ENCODE assay signal across 13 cellular contexts in the genomic region with DNA sequence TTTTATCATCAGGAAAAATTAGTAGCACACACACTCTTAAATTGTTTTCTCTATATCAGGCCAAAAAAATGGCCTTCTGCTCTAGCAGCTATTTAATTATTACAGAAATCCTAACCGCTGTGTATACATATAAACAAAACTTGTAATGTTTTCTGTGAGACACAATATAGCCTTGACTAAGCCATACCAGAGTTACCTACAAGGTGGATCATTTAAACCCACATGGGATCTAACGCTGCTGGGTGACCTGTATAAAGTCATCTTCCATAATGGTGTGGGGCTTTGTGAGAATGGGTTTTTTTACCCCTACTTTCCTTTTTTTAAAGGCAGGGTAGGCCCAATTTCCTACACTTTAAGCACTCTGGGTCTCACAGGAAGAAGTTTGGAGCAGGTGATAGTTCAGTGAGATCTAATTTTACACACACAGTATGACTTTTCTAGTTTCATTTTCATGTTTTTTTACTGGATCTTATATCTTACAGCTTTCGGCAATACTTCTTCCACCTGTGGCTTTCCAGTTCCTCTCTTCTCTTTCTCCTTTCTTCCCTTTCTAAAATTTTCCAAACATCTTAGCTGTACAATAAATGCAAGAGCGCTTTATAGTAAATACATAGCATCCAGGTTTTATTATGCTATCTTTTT.
A peak's percentile ranks its signal among the peaks of the same experiment; 100 is the strongest.
DNase-seq lines count a peak whose midpoint lies in the region; ATAC-seq and TF ChIP-seq lines count a peak whose summit lies in the region.
"Had no signal": no experiment of that assay in that cellular context is flagged by ENCODE, and none has a peak within 500 bp of the region (broad histone marks: within the 10 kb centered on the region; RNA-seq: fewer than 3 reads in every experiment).

No MANE protein-coding gene starts in this region.

- no peaks in the 10 kb centered on the region for H3K27me3 ChIP-seq in CD4-positive, alpha-beta T cell (ENCODE audit: control insufficient read depth, insufficient read depth, low read length)
- no peaks in the 10 kb centered on the region for H3K27me3 ChIP-seq in body of pancreas
- H3K27me3 ChIP-seq in spleen (replicated peaks in 1 of 7), result no peaks in the 10 kb centered on the region

- H3K27ac Mint-ChIP-seq in CD4-positive, alpha-beta T cell, result peak overlapping the region; percentile 0
- H3K27ac Mint-ChIP-seq: H9, type B pancreatic cell had no signal

- no peaks in the 10 kb centered on the region for H3K27me3 Mint-ChIP-seq in CD4-positive, alpha-beta T cell
- H3K27me3 Mint-ChIP-seq: type B pancreatic cell had no signal

- H3K4me1 Mint-ChIP-seq in CD4-positive, alpha-beta T cell (ENCODE audit: low read depth), result no peaks in the 10 kb centered on the region

- H3K4me1 ChIP-seq in body of pancreas (peaks cover 14% of the 10 kb centered on the region), spleen (peaks cover 0 to 19% (median 2%) of the 10 kb centered on the region in 6 donors)

- H3K36me3 ChIP-seq in body of pancreas (replicated peaks in 1 of 2; ENCODE audit: insufficient read depth in 1 of 2, low read depth in 2 of 2), result peaks cover 0 to 2% of the 10 kb centered on the region in 2 donors
- H3K36me3 ChIP-seq in spleen, result peaks cover 0 to 14% (median 0%) of the 10 kb centered on the region in 6 donors

- H3K27ac ChIP-seq in CD4-positive, alpha-beta T cell (ENCODE audit: low read depth, low read length), result no peak overlapping the region
- no peak overlapping the region for H3K27ac ChIP-seq in body of pancreas
- peak overlapping the region in 1 of 8 donors; percentile 5 for H3K27ac ChIP-seq in spleen

- intact Hi-C loops in CD4-positive, alpha-beta T cell (cut with DNase I, micrococcal nuclease), result no loop called here
- intact Hi-C loops in body of pancreas (cut with DNase I) (no loop called here), spleen (cut with DNase I; ENCODE audit: low total_unique reads) (loop anchor here (10.0 kb wide), 1 partner anchor 398 kb away; no protein-coding TSS in a partner anchor)

- no peak for ATAC-seq in CD4-positive, alpha-beta T cell (ENCODE audit: poor library complexity)
- ATAC-seq in GM19324 (IDR thresholded peaks at IDR 0.05; ENCODE audit: low FRiP score, unreplicated experiment), result peak; percentile 59
- peak; percentile 78 for ATAC-seq in HG02763 (IDR thresholded peaks at IDR 0.05; ENCODE audit: unreplicated experiment)
- peak; percentile 54 for ATAC-seq in HG03520 (IDR thresholded peaks at IDR 0.05; ENCODE audit: unreplicated experiment)
- no peak for ATAC-seq in body of pancreas

- WGBS in body of pancreas, 2 donors, result 84 to 87% methylated on average over 4 of the region's 4 CpGs
- WGBS in spleen, 5 donors, result 70 to 78% (median 76%) methylated on average over 4 of the region's 4 CpGs

- TF ChIP-seq CTCF in CD4-positive, alpha-beta T cell (IDR thresholded peaks at IDR 0.05), result no peak
- TF ChIP-seq CTCF in body of pancreas (IDR thresholded peaks at IDR 0.05), result no peak
- no peak for TF ChIP-seq CTCF in spleen (IDR thresholded peaks at IDR 0.05 in 8 of 11, conservative IDR thresholded peaks at IDR 0.05 in 3 of 11)

- CTCF ChIA-PET in CD4-positive, alpha-beta T cell (lab: Charles Lee), result no interaction called here

- H3K4me3 Mint-ChIP-seq in CD4-positive, alpha-beta T cell, result no peak overlapping the region
- H3K4me3 Mint-ChIP-seq: H9, type B pancreatic cell had no signal

- H3K36me3 Mint-ChIP-seq in CD4-positive, alpha-beta T cell (ENCODE audit: low read depth), result peaks cover 10% of the 10 kb centered on the region

- no peaks in the 10 kb centered on the region for H3K9me3 Mint-ChIP-seq in CD4-positive, alpha-beta T cell
- H3K9me3 Mint-ChIP-seq: type B pancreatic cell had no signal

- POLR2A ChIA-PET in CD4-positive, alpha-beta T cell (lab: Charles Lee), result no interaction called here

- DNase-seq in CD4-positive, alpha-beta T cell, result no peak
- no peak for DNase-seq in activated CD8-positive, alpha-beta memory T cell treated with anti-CD3 and anti-CD28 coated beads for 24 hours
- DNase-seq in body of pancreas, result no peak
- DNase-seq in spleen, result no peak
- no peak for DNase-seq in NCI-H1105 (lab: John Stamatoyannopoulos, UW)
- DNase-seq: H9, NCI-H524 treated with DMSO at 0.1 percent for 48 hours, posterior cingulate gyrus, T-helper 1 cell had no signal

- H3K4me3 ChIP-seq in body of pancreas, result no peak overlapping the region
- H3K4me3 ChIP-seq in spleen, result no peak overlapping the region

- no peaks in the 10 kb centered on the region for H3K9me3 ChIP-seq in CD4-positive, alpha-beta T cell (ENCODE audit: control insufficient read depth, low read length)
- H3K9me3 ChIP-seq in body of pancreas (no peaks in the 10 kb centered on the region), spleen (no peaks in the 10 kb centered on the region)

- TF ChIP-seq POLR2A in body of pancreas (IDR thresholded peaks at IDR 0.05) (no peak), spleen (IDR thresholded peaks at IDR 0.05) (no peak)

Comparison
In these comparisons a context has a peak if more than half of its experiments do, and no peak if none do; other contexts are left out.
1. ATAC-seq: peak in GM19324 (single experiment), HG02763 (single experiment) and HG03520 (single experiment); none in CD4-positive, alpha-beta T cell (single experiment) and body of pancreas (single experiment).